ENCODE assay signal across 11 cellular contexts in the genomic region with DNA sequence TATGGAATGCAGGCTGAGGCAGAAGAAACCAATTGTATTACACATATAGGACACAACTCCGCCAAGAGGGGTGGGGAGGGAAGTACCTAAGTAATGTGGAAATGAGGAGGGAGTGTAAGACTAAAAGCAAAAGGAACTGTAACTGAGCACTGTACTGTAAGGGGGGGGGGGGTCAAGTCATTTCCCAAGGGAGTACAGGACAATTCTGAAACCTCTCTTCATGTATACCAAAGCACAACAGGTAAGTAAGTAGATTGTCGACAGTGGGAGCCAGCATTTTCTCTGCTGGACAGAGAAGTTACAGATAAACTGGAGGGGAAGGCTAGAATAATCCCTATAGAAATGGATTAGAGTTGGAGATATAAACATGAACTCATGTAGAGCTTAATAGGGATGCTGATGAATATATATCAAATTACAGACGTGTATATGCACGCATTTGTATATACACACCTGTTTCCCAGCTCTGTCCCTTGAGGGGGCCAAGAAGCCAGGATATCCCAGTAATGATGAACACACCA. TPM values are rescaled to one million over a fixed set of nuclear protein-coding genes. Genes with fewer than 3 reads are reported as not detected.
DNase-seq lines count a peak whose midpoint lies in the region; ATAC-seq and TF ChIP-seq lines count a peak whose summit lies in the region.
"Had no signal": no experiment of that assay in that cellular context is flagged by ENCODE, and none has a peak within 500 bp of the region (broad histone marks: within the 10 kb centered on the region; RNA-seq: fewer than 3 reads in every experiment).

No MANE protein-coding gene starts in this region.

- peaks cover 33 to 57% of the 10 kb centered on the region in 2 experiments for H3K36me3 ChIP-seq in HEK293 (ENCODE audit: control insufficient read depth in 2 of 2, insufficient read depth in 1 of 2, low read length in 2 of 2)

- no peak overlapping the region for H3K4me3 Mint-ChIP-seq in CD14-positive monocyte
- peak overlapping the region; percentile 51 for H3K4me3 Mint-ChIP-seq in activated T-helper 1 cell treated with anti-CD3 and anti-CD28 coated beads, Interleukin-12 subunit alpha, Interleukin-12 subunit beta, Interleukin-2, Interleukin-4 antibody, amounts not matched to agents 30 ng/mL and 10 ng/mL and 1 ng/mL, durations not matched to agents 14 hours and 24 hours and 36 hours
- H3K4me3 Mint-ChIP-seq in naive B cell: peak overlapping the region; percentile 17 to 93 (median 84)

- H3K9me3 ChIP-seq in HEK293 (ENCODE audit: control insufficient read depth, insufficient read depth, low read depth, low read length): no peaks in the 10 kb centered on the region

- H3K4me1 Mint-ChIP-seq in CD14-positive monocyte (peaks cover 72% of the 10 kb centered on the region), naive B cell (peaks cover 63 to 89% (median 72%) of the 10 kb centered on the region in 3 donors)
- peaks cover 63% of the 10 kb centered on the region for H3K4me1 Mint-ChIP-seq in activated T-helper 1 cell treated with anti-CD3 and anti-CD28 coated beads, Interleukin-12 subunit alpha, Interleukin-12 subunit beta, Interleukin-2, Interleukin-4 antibody, amounts not matched to agents 30 ng/mL and 10 ng/mL and 1 ng/mL, durations not matched to agents 14 hours and 24 hours and 36 hours (ENCODE audit: low read depth)

- ATAC-seq in naive B cell (ENCODE audit: low read depth in 2 of 2): no peak
- ATAC-seq: PC-3 had no signal

- intact Hi-C loops in CD14-positive monocyte (cut with micrococcal nuclease): no loop called here
- intact Hi-C loops in activated T-helper 1 cell treated with anti-CD3 and anti-CD28 coated beads, Interleukin-12 subunit alpha, Interleukin-12 subunit beta, Interleukin-2, Interleukin-4 antibody, amounts not matched to agents 30 ng/mL and 10 ng/mL and 1 ng/mL, durations not matched to agents 14 hours and 24 hours and 36 hours (cut with micrococcal nuclease): no loop called here

- H3K4me1 ChIP-seq in HEK293 (ENCODE audit: control insufficient read depth, insufficient read depth, low read length): peaks cover 57% of the 10 kb centered on the region

- TF ChIP-seq CTCF in CD14-positive monocyte (IDR thresholded peaks at IDR 0.05) (no peak), HEK293 (tag by site-specific recombination; IDR thresholded peaks at IDR 0.05) (no peak)

- POLR2A ChIA-PET in HEK293 (lab: Yijun Ruan, JAX): interaction anchor here (1.0 to 1.1 kb wide), 3 partner anchors 18 to 63 kb away, joined by 3 read pairs; no protein-coding TSS in a partner anchor

- peaks cover 0 to 4% (median 2%) of the 10 kb centered on the region in 3 donors for H3K27me3 Mint-ChIP-seq in CD14-positive monocyte (ENCODE audit: low read depth in 3 of 3)
- H3K27me3 Mint-ChIP-seq in activated T-helper 1 cell treated with anti-CD3 and anti-CD28 coated beads, Interleukin-12 subunit alpha, Interleukin-12 subunit beta, Interleukin-2, Interleukin-4 antibody, amounts not matched to agents 30 ng/mL and 10 ng/mL and 1 ng/mL, durations not matched to agents 14 hours and 24 hours and 36 hours (ENCODE audit: insufficient read depth): no peaks in the 10 kb centered on the region
- no peaks in the 10 kb centered on the region for H3K27me3 Mint-ChIP-seq in naive B cell

- peak overlapping the region in 6 of 7 donors; percentile 78 to 93 (median 88) for H3K27ac Mint-ChIP-seq in CD14-positive monocyte
- peak overlapping the region; percentile 93 for H3K27ac Mint-ChIP-seq in activated T-helper 1 cell treated with anti-CD3 and anti-CD28 coated beads, Interleukin-12 subunit alpha, Interleukin-12 subunit beta, Interleukin-2, Interleukin-4 antibody, amounts not matched to agents 30 ng/mL and 10 ng/mL and 1 ng/mL, durations not matched to agents 14 hours and 24 hours and 36 hours
- H3K27ac Mint-ChIP-seq in naive B cell: peak overlapping the region in 5 of 6 donors; percentile 74 to 97 (median 88)

- H3K27ac ChIP-seq in HEK293 (ENCODE audit: extremely low read depth, low read depth, low read length): no peak overlapping the region

- DNase-seq in CD14-positive monocyte (ENCODE audit: low spot score) (no peak), naive B cell (no peak), GF-D8 (lab: John Stamatoyannopoulos, UW) (no peak), NCI-H2081 treated with DMSO at 0.1 percent for 48 hours (lab: John Stamatoyannopoulos, UW) (no peak), hepatic stellate cell (ENCODE audit: low spot score) (no peak)
- no peak for DNase-seq in activated T-helper 1 cell treated with anti-CD3 and anti-CD28 coated beads, Interleukin-12 subunit alpha, Interleukin-12 subunit beta, Interleukin-2, Interleukin-4 antibody, amounts not matched to agents 30 ng/mL and 10 ng/mL and 1 ng/mL, durations not matched to agents 14 hours and 24 hours and 36 hours (ENCODE audit: low spot score)
- no peak for DNase-seq in effector CD4-positive, alpha-beta T cell
- DNase-seq: erythroblast; stimulated activated CD4-positive, alpha-beta T cell treated with anti-CD3 and anti-CD28 coated beads, Interleukin-4, amount 100 ng/mL, for 4 hours had no signal

- no peak overlapping the region for H3K4me3 ChIP-seq in HEK293 (ENCODE audit: low read depth, low read length)

- H3K36me3 Mint-ChIP-seq in CD14-positive monocyte (peaks cover 9 to 15% of the 10 kb centered on the region in 2 donors), naive B cell (no peaks in the 10 kb centered on the region)
- peaks cover 33% of the 10 kb centered on the region for H3K36me3 Mint-ChIP-seq in activated T-helper 1 cell treated with anti-CD3 and anti-CD28 coated beads, Interleukin-12 subunit alpha, Interleukin-12 subunit beta, Interleukin-2, Interleukin-4 antibody, amounts not matched to agents 30 ng/mL and 10 ng/mL and 1 ng/mL, durations not matched to agents 14 hours and 24 hours and 36 hours (ENCODE audit: low read depth)

- no peaks in the 10 kb centered on the region for H3K9me3 Mint-ChIP-seq in CD14-positive monocyte
- H3K9me3 Mint-ChIP-seq in activated T-helper 1 cell treated with anti-CD3 and anti-CD28 coated beads, Interleukin-12 subunit alpha, Interleukin-12 subunit beta, Interleukin-2, Interleukin-4 antibody, amounts not matched to agents 30 ng/mL and 10 ng/mL and 1 ng/mL, durations not matched to agents 14 hours and 24 hours and 36 hours: no peaks in the 10 kb centered on the region
- H3K9me3 Mint-ChIP-seq in naive B cell: no peaks in the 10 kb centered on the region

- CTCF ChIA-PET in HEK293 (lab: Yijun Ruan, JAX): interaction anchor here (0.6 to 1.3 kb wide), 5 partner anchors 13 to 700 kb away, joined by 3 to 7 read pairs (median 3); no protein-coding TSS in a partner anchor

TF ChIP-seq in HEK293, 187 proteins besides CTCF, POLR2A, EP300 and RAD21 (continues in another document):
- TF ChIP-seq, protein P1, sequence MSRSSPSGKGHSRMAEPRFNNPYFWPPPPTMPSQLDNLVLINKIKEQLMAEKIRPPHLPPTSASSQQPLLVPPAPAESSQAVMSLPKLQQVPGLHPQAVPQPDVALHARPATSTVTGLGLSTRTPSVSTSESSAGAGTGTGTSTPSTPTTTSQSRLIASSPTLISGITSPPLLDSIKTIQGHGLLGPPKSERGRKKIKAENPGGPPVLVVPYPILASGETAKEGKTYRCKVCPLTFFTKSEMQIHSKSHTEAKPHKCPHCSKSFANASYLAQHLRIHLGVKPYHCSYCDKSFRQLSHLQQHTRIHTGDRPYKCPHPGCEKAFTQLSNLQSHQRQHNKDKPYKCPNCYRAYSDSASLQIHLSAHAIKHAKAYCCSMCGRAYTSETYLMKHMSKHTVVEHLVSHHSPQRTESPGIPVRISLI (tag by site-specific recombination; IDR thresholded peaks at IDR 0.05): no peak
- TF ChIP-seq, protein P2, sequence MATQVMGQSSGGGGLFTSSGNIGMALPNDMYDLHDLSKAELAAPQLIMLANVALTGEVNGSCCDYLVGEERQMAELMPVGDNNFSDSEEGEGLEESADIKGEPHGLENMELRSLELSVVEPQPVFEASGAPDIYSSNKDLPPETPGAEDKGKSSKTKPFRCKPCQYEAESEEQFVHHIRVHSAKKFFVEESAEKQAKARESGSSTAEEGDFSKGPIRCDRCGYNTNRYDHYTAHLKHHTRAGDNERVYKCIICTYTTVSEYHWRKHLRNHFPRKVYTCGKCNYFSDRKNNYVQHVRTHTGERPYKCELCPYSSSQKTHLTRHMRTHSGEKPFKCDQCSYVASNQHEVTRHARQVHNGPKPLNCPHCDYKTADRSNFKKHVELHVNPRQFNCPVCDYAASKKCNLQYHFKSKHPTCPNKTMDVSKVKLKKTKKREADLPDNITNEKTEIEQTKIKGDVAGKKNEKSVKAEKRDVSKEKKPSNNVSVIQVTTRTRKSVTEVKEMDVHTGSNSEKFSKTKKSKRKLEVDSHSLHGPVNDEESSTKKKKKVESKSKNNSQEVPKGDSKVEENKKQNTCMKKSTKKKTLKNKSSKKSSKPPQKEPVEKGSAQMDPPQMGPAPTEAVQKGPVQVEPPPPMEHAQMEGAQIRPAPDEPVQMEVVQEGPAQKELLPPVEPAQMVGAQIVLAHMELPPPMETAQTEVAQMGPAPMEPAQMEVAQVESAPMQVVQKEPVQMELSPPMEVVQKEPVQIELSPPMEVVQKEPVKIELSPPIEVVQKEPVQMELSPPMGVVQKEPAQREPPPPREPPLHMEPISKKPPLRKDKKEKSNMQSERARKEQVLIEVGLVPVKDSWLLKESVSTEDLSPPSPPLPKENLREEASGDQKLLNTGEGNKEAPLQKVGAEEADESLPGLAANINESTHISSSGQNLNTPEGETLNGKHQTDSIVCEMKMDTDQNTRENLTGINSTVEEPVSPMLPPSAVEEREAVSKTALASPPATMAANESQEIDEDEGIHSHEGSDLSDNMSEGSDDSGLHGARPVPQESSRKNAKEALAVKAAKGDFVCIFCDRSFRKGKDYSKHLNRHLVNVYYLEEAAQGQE (tag by site-specific recombination; IDR thresholded peaks at IDR 0.05): peak; percentile 54; the same call in 1 of the 2 replicates
- no peak for TF ChIP-seq GLIS2 (tag by site-specific recombination; IDR thresholded peaks at IDR 0.05)

RNA-seq across cellular contexts. Expression of a gene that starts 6.4 kb away (rescaled TPM):
- polyA plus RNA-seq in CD14-positive monocyte (10 to 100 TPM; 20.4 to 27.3 TPM), naive B cell (ENCODE audit: low read depth in 6 of 6) (10 to 100 TPM; 16.5 to 53.5 (median 48.4) TPM)
- total RNA-seq in activated T-helper 1 cell treated with anti-CD3 and anti-CD28 coated beads, Interleukin-12 subunit alpha, Interleukin-12 subunit beta, Interleukin-2, Interleukin-4 antibody, amounts not matched to agents 30 ng/mL and 10 ng/mL and 1 ng/mL, durations not matched to agents 14 hours and 24 hours and 36 hours: 147 and 152 TPM in 2 replicates

Comparison
In these comparisons a context has a peak if more than half of its experiments do, and no peak if none do; other contexts are left out.
1. H3K4me3 Mint-ChIP-seq: peak in activated T-helper 1 cell treated with anti-CD3 and anti-CD28 coated beads, Interleukin-12 subunit alpha, Interleukin-12 subunit beta, Interleukin-2, Interleukin-4 antibody, amounts not matched to agents 30 ng/mL and 10 ng/mL and 1 ng/mL, durations not matched to agents 14 hours and 24 hours and 36 hours (single experiment) and naive B cell (8 of 8); none in CD14-positive monocyte (0 of 2).
2. Peak in every context shown above with its lines, with median percentiles within 50 percentile points of each other: H3K27ac Mint-ChIP-seq.